ENCODE assay signal across 8 cellular contexts in genomic region chr15:64634020-64634419, GRCh38.
DNase-seq lines count a peak whose midpoint lies in the region; ATAC-seq and TF ChIP-seq lines count a peak whose summit lies in the region.

No MANE protein-coding gene starts in this region.

- TF ChIP-seq EP300 in gastroesophageal sphincter (IDR thresholded peaks at IDR 0.05), result no peak

- H3K4me3 Mint-ChIP-seq in HFFc6, result no peak overlapping the region
- H3K4me3 Mint-ChIP-seq in activated naive CD8-positive, alpha-beta T cell treated with anti-CD3 and anti-CD28 coated beads for 36 hours, result peak overlapping the region; percentile 48

- peaks cover 0 to 5% of the 10 kb centered on the region in 2 donors for H3K36me3 ChIP-seq in gastroesophageal sphincter

- no peaks in the 10 kb centered on the region; the same call in 1 of the 2 replicates for H3K27me3 Mint-ChIP-seq in HFFc6 (ENCODE audit: insufficient read depth)
- H3K27me3 Mint-ChIP-seq in activated naive CD8-positive, alpha-beta T cell treated with anti-CD3 and anti-CD28 coated beads for 36 hours, result no peaks in the 10 kb centered on the region

- 57 to 73% methylated on average over 2 of the region's 2 CpGs for WGBS in gastroesophageal sphincter (ENCODE audit: low coverage in 1 of 2), 2 donors

- H3K4me3 ChIP-seq in gastroesophageal sphincter, result no peak overlapping the region

- TF ChIP-seq POLR2A in gastroesophageal sphincter (IDR thresholded peaks at IDR 0.05), result no peak

- peaks cover 24 to 51% (median 24%) of the 10 kb centered on the region in 3 donors for H3K4me1 ChIP-seq in gastroesophageal sphincter

- H3K27me3 ChIP-seq in gastroesophageal sphincter, result no peaks in the 10 kb centered on the region

- H3K27ac Mint-ChIP-seq in HFFc6, result peak overlapping the region; percentile 64; the same call in 1 of the 2 replicates
- peak overlapping the region; percentile 77 for H3K27ac Mint-ChIP-seq in activated naive CD8-positive, alpha-beta T cell treated with anti-CD3 and anti-CD28 coated beads for 36 hours

- H3K9me3 ChIP-seq in gastroesophageal sphincter, result no peaks in the 10 kb centered on the region

- peak; percentile 65 for ATAC-seq in GM18519 (IDR thresholded peaks at IDR 0.05; ENCODE audit: low FRiP score, unreplicated experiment)
- no peak for ATAC-seq in gastroesophageal sphincter

- H3K9me3 Mint-ChIP-seq in HFFc6, result no peaks in the 10 kb centered on the region
- H3K9me3 Mint-ChIP-seq in activated naive CD8-positive, alpha-beta T cell treated with anti-CD3 and anti-CD28 coated beads for 36 hours, result peaks cover 8% of the 10 kb centered on the region

- H3K27ac ChIP-seq in gastroesophageal sphincter, result no peak overlapping the region

- peaks cover 33% of the 10 kb centered on the region for H3K4me1 Mint-ChIP-seq in HFFc6 (ENCODE audit: low read depth)
- peaks cover 58% of the 10 kb centered on the region for H3K4me1 Mint-ChIP-seq in activated naive CD8-positive, alpha-beta T cell treated with anti-CD3 and anti-CD28 coated beads for 36 hours

- H3K36me3 Mint-ChIP-seq in HFFc6 (ENCODE audit: low read depth), result peaks cover 19% of the 10 kb centered on the region
- peaks cover 42% of the 10 kb centered on the region for H3K36me3 Mint-ChIP-seq in activated naive CD8-positive, alpha-beta T cell treated with anti-CD3 and anti-CD28 coated beads for 36 hours

- no peak for DNase-seq in HFFc6
- DNase-seq in NCI-H2227 (lab: John Stamatoyannopoulos, UW; ENCODE audit: unreplicated experiment), result peak; percentile 17
- peak; percentile 68 for DNase-seq in activated naive CD8-positive, alpha-beta T cell treated with anti-CD3 and anti-CD28 coated beads for 36 hours
- DNase-seq in renal cortical epithelial cell (ENCODE audit: low read depth), result peak; percentile 87
- no peak for DNase-seq in SIG-M5 treated with dmso at 0.1 percent for 504 hours (lab: John Stamatoyannopoulos, UW; ENCODE audit: unreplicated experiment)
- DNase-seq in DMS 273 treated with DMSO at 0.1 percent for 48 hours (lab: John Stamatoyannopoulos, UW), result no peak

- no peak for TF ChIP-seq CTCF in HFFc6 (IDR thresholded peaks at IDR 0.05)
- no peak for TF ChIP-seq CTCF in gastroesophageal sphincter (IDR thresholded peaks at IDR 0.05)

Comparison
In these comparisons a context has a peak if more than half of its experiments do, and no peak if none do; other contexts are left out.
1. DNase-seq: peak in NCI-H2227 (single experiment), activated naive CD8-positive, alpha-beta T cell treated with anti-CD3 and anti-CD28 coated beads for 36 hours (single experiment) and renal cortical epithelial cell (single experiment); none in HFFc6 (single experiment), SIG-M5 treated with dmso at 0.1 percent for 504 hours (single experiment) and DMS 273 treated with DMSO at 0.1 percent for 48 hours (single experiment).